In genomic region chr11:68412593-68413475, GRCh38 we compare ENCODE assay signal across 1 cellular context.
A peak's percentile ranks its signal among the peaks of the same experiment; 100 is the strongest.
TF ChIP-seq lines count a peak whose summit lies in the region.

No MANE protein-coding gene starts in this region.

TF ChIP-seq in GM12878, 131 proteins besides CTCF, POLR2A, EP300 and RAD21 (continued from another document and continues in another):
- TF ChIP-seq BCLAF1 (IDR thresholded peaks at IDR 0.05) (no peak), EED (IDR thresholded peaks at IDR 0.05; ENCODE audit: low read depth) (peak; percentile 92), CHD4 (IDR thresholded peaks at IDR 0.05) (no peak), TARDBP (IDR thresholded peaks at IDR 0.05; ENCODE audit: borderline replicate concordance) (no peak), MTA2 (IDR thresholded peaks at IDR 0.05; ENCODE audit: low read depth) (peak; percentile 88), NR2C1 (IDR thresholded peaks at IDR 0.05) (no peak), SP1 (IDR thresholded peaks at IDR 0.05; ENCODE audit: low read depth, low read length) (peak; percentile 35), TCF3 (IDR thresholded peaks at IDR 0.05; ENCODE audit: borderline replicate concordance, insufficient read depth, low read depth, low read length) (peak; percentile 97), SREBF1 (IDR thresholded peaks at IDR 0.05; ENCODE audit: low read length) (no peak), ZZZ3 (IDR thresholded peaks at IDR 0.05; ENCODE audit: control insufficient read depth, insufficient read length, low read depth) (no peak), KAT2A (conservative IDR thresholded peaks at IDR 0.05; ENCODE audit: control insufficient read depth, low read depth, low read length) (no peak), HDAC2 (IDR thresholded peaks at IDR 0.05) (0 out of 2 replicates have a peak, but pooled peaks have one; percentile 78), IKZF1 (conservative IDR thresholded peaks at IDR 0.05) (peak; percentile 74), RB1 (IDR thresholded peaks at IDR 0.05; ENCODE audit: borderline replicate concordance) (no peak), FOXK2 (IDR thresholded peaks at IDR 0.05) (0 out of 2 replicates have a peak, but pooled peaks have one; percentile 43), SPI1 (IDR thresholded peaks at IDR 0.05; ENCODE audit: borderline replicate concordance, insufficient read depth, low read depth, low read length) (no peak), PRDM15 (CRISPR knock-in tag; IDR thresholded peaks at IDR 0.05) (no peak), USF2 (IDR thresholded peaks at IDR 0.05; ENCODE audit: borderline replicate concordance, low read depth, low read length) (peak; percentile 28; the same call in 1 of the 2 replicates), SREBF2 (IDR thresholded peaks at IDR 0.05; ENCODE audit: low read length) (no peak), ZBTB33 (IDR thresholded peaks at IDR 0.05) (no peak), CREM (IDR thresholded peaks at IDR 0.05; ENCODE audit: low read depth) (peak; percentile 89), MAX (IDR thresholded peaks at IDR 0.05; ENCODE audit: low read depth, low read length) (peak; percentile 54), USF1 (IDR thresholded peaks at IDR 0.05; ENCODE audit: borderline replicate concordance, extremely low read length, insufficient read depth, low read depth, low read length) (peak; percentile 76), ZNF687 (IDR thresholded peaks at IDR 0.05) (peak; percentile 94), MXI1 (IDR thresholded peaks at IDR 0.05; ENCODE audit: low read depth, low read length) (peak; percentile 30; the same call in 1 of the 2 replicates), SIX5 (IDR thresholded peaks at IDR 0.05; ENCODE audit: low read depth, low read length, severe bottlenecking) (no peak), ZBTB40 (IDR thresholded peaks at IDR 0.05; ENCODE audit: borderline replicate concordance) (0 out of 2 replicates have a peak, but pooled peaks have one; percentile 9), KDM1A (IDR thresholded peaks at IDR 0.05; ENCODE audit: borderline replicate concordance) (no peak), SMC3 (IDR thresholded peaks at IDR 0.05; ENCODE audit: borderline replicate concordance, low read length) (no peak), ZBTB4 (CRISPR knock-in tag; IDR thresholded peaks at IDR 0.05) (no peak)
